In genomic region chr6:111481836-111482235, GRCh38 we compare ENCODE assay signal across 8 cellular contexts. TPM values are rescaled to one million over a fixed set of nuclear protein-coding genes. Genes with fewer than 3 reads are reported as not detected.
DNase-seq lines count a peak whose midpoint lies in the region; ATAC-seq and TF ChIP-seq lines count a peak whose summit lies in the region.

No MANE protein-coding gene starts in this region.

- POLR2A ChIA-PET in naive thymus-derived CD8-positive, alpha-beta T cell (lab: Charles Lee): interaction anchor here (1.3 kb wide), 1 partner anchor 223 kb away, joined by 3 read pairs; a partner anchor contains a TSS

- H3K9me3 Mint-ChIP-seq in naive thymus-derived CD8-positive, alpha-beta T cell: no peaks in the 10 kb centered on the region

- H3K27me3 ChIP-seq in dorsolateral prefrontal cortex: no peaks in the 10 kb centered on the region

- TF ChIP-seq CTCF in dorsolateral prefrontal cortex (IDR thresholded peaks at IDR 0.05 in 54 of 56, conservative IDR thresholded peaks at IDR 0.05 in 2 of 56; ENCODE audit: low read depth in 1 of 56, partially characterized antibody in 56 of 56): no peak

- no peaks in the 10 kb centered on the region for H3K36me3 Mint-ChIP-seq in naive thymus-derived CD8-positive, alpha-beta T cell

- H3K4me3 Mint-ChIP-seq in naive thymus-derived CD8-positive, alpha-beta T cell: peak overlapping the region; percentile 86 to 99 (median 97)

- no peaks in the 10 kb centered on the region for H3K27me3 Mint-ChIP-seq in naive thymus-derived CD8-positive, alpha-beta T cell

- H3K4me1 Mint-ChIP-seq in naive thymus-derived CD8-positive, alpha-beta T cell: peaks cover 24 to 54% (median 47%) of the 10 kb centered on the region in 4 donors

- H3K4me3 ChIP-seq in dorsolateral prefrontal cortex: peak overlapping the region; percentile 59 to 98 (median 89)

- intact Hi-C loops in dorsolateral prefrontal cortex (cut with DNase I): loop anchor here (2.0 to 10.0 kb wide), 8 partner anchors 65 to 560 kb away; partner anchors contain the start of gene TRAF3IP2 (in 2 of the 2)

- H3K27ac ChIP-seq in dorsolateral prefrontal cortex: peak overlapping the region; percentile 94 to 100 (median 99)

- peak; percentile 21 for ATAC-seq in GM21526 (IDR thresholded peaks at IDR 0.05; ENCODE audit: low FRiP score, unreplicated experiment)
- ATAC-seq in naive thymus-derived CD8-positive, alpha-beta T cell: no peak

- peak overlapping the region; percentile 91 to 100 (median 98) for H3K27ac Mint-ChIP-seq in naive thymus-derived CD8-positive, alpha-beta T cell

- DNase-seq in CD1c-positive myeloid dendritic cell (ENCODE audit: extremely low spot score) (peak; percentile 59), NCI-H526 treated with DMSO at 0.1 percent for 48 hours (lab: John Stamatoyannopoulos, UW) (peak; percentile 64), dorsolateral prefrontal cortex (no peak), COR-L47 (lab: John Stamatoyannopoulos, UW) (no peak), pons (ENCODE audit: low spot score) (no peak)
- DNase-seq in naive thymus-derived CD8-positive, alpha-beta T cell: no peak
- no peak for DNase-seq in activated CD4-positive, alpha-beta T cell treated with anti-CD3 and anti-CD28 coated beads, Interleukin-2, amount 50 U/mL, for 1 hour

RNA-seq across cellular contexts. Expression of gene REV3L, which starts 1.2 kb away (rescaled TPM):
- total RNA-seq in dorsolateral prefrontal cortex: 10 to 100 TPM; 34.5 to 90.2 (median 58.2) TPM
- 10 to 100 TPM; 24.3 to 36.5 TPM for total RNA-seq in naive thymus-derived CD8-positive, alpha-beta T cell
- polyA plus RNA-seq in naive thymus-derived CD8-positive, alpha-beta T cell: 10 to 100 TPM in 2 of 3 donors, 1 to 10 TPM in 1; 3.2 to 12.1 (median 10.3) TPM

Comparison
In these comparisons a context has a peak if more than half of its experiments do, and no peak if none do; other contexts are left out.
1. DNase-seq: peak in CD1c-positive myeloid dendritic cell (single experiment) and NCI-H526 treated with DMSO at 0.1 percent for 48 hours (single experiment); none in dorsolateral prefrontal cortex (0 of 10), naive thymus-derived CD8-positive, alpha-beta T cell (0 of 10), COR-L47 (single experiment), pons (single experiment) and activated CD4-positive, alpha-beta T cell treated with anti-CD3 and anti-CD28 coated beads, Interleukin-2, amount 50 U/mL, for 1 hour (single experiment).